In the genomic region with DNA sequence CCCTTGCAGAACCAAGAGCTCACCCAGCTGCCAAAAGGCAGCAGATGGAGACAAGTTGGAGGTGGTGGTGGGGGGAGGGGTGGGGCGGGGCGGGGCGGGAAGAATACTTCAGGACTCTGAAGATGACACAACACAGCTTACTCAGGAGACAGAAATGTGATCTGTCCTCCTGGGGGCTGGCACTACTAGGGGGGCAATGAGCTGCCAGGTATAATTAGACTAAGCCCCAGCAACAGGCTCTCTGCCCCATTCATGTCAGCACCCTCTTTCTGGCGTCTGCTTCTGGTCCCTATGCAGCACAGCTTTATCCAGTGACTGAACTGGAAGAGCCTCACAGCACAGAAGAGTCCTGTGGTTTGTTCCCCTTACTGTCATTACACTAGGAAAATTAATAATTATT, we compare ENCODE assay signal across 23 cellular contexts.
DNase-seq lines count a peak whose midpoint lies in the region; ATAC-seq, FAIRE-seq and TF ChIP-seq lines count a peak whose summit lies in the region.
"Had no signal": no experiment of that assay in that cellular context is flagged by ENCODE, and none has a peak within 500 bp of the region (broad histone marks: within the 10 kb centered on the region; RNA-seq: fewer than 3 reads in every experiment).

No MANE protein-coding gene starts in this region.

- FAIRE-seq in A549 (lab: Jason Lieb, UNC) = no peak
- FAIRE-seq: astrocyte, D721Med, G401.6 had no signal

- H4K20me1 ChIP-seq in HCT116 (ENCODE audit: insufficient read depth) = no peaks in the 10 kb centered on the region

- no peaks in the 10 kb centered on the region for H3K79me1 ChIP-seq in mesendoderm (ENCODE audit: low read length)

- TF ChIP-seq CTCF in A549 (IDR thresholded peaks at IDR 0.05) (no peak), HCT116 (IDR thresholded peaks at IDR 0.05 in 2 of 3, conservative IDR thresholded peaks at IDR 0.05 in 1 of 3; ENCODE audit: borderline replicate concordance in 1 of 3, insufficient read depth in 1 of 3, low read depth in 2 of 3, low read length in 2 of 3) (no peak), WERI-Rb-1 (IDR thresholded peaks at IDR 0.05; ENCODE audit: low read depth, low read length) (no peak)

- no peak overlapping the region for H3K23ac ChIP-seq in mesendoderm (ENCODE audit: low read length)

- no peak overlapping the region for H2BK5ac ChIP-seq in mesendoderm (ENCODE audit: low read length)

- intact Hi-C loops in HCT116 (cut with micrococcal nuclease) = no loop called here

- no TSS peak for BruUV-seq in HCT116 (replicated peaks; lab: Mats Ljungman, UMichigan)

- RAD21 ChIA-PET in HCT116 (lab: Charles Lee; ENCODE audit: low non-redundant PET in 1 of 2, low total read pairs in 2 of 2, uncharacterized antibody in 2 of 2, unreplicated experiment in 2 of 2) = no interaction called here

- H4K8ac ChIP-seq in mesendoderm (ENCODE audit: low read depth, low read length) = no peak overlapping the region

- no peak overlapping the region for H3K18ac ChIP-seq in mesendoderm (ENCODE audit: low read length)

- CTCF ChIA-PET in A549 (lab: Yijun Ruan, JAX) (interaction anchor here (0.8 to 9.2 kb wide), 12 partner anchors 9 to 811 kb away, joined by 3 to 67 read pairs (median 3); no protein-coding TSS in a partner anchor), HCT116 (lab: Charles Lee) (interaction anchor here (1.3 kb wide), 1 partner anchor 13 kb away, joined by 4 read pairs; no protein-coding TSS in a partner anchor)

- H2BK15ac ChIP-seq in mesendoderm (replicated peaks; ENCODE audit: low read depth) = no peak overlapping the region

- peak overlapping the region; percentile 37; the same call in 1 of the 3 replicates for H3K4me2 ChIP-seq in A549
- H3K4me2 ChIP-seq in HCT116 (ENCODE audit: low read length) = 0 out of 2 replicates have a peak overlapping the region, but pooled peaks have one; percentile 13
- no peak overlapping the region for H3K4me2 ChIP-seq in mesendoderm (ENCODE audit: low read length)

- H3K9me2 ChIP-seq in HCT116 (ENCODE audit: insufficient read depth) = no peaks in the 10 kb centered on the region

- no peak overlapping the region for H3K4ac ChIP-seq in mesendoderm (ENCODE audit: low read depth, low read length)

- ATAC-seq in A549 = no peak
- no peak for ATAC-seq in HCT116
- ATAC-seq: left colon; stimulated activated memory B cell treated with anti-CD40 and anti-IgM and Interleukin-4, amounts not matched to agents 10 μg/mL and 1 μg/mL and 100 μg/mL, for 72 hours had no signal

- H3K4me3 ChIP-seq in A549 (no peak overlapping the region), HCT116 (replicated peaks in 1 of 2; ENCODE audit: low read depth in 1 of 2, low read length in 2 of 2) (no peak overlapping the region), WERI-Rb-1 (ENCODE audit: low read depth, low read length) (no peak overlapping the region; the same call in 1 of the 2 replicates), mesendoderm (ENCODE audit: low read length) (no peak overlapping the region)
- H3K4me3 ChIP-seq: uterus had no signal

- H3K27ac ChIP-seq in A549 (peak overlapping the region; percentile 15 to 51; a peak in 2 of 6 replicates), HCT116 (ENCODE audit: low read depth, low read length) (no peak overlapping the region), WERI-Rb-1 (peak overlapping the region; percentile 73), mesendoderm (ENCODE audit: low read depth, low read length) (no peak overlapping the region)
- H3K27ac ChIP-seq: epithelial cell of prostate, uterus had no signal

- 9% methylated on average over 4 of the region's 4 CpGs for WGBS in A549 (ENCODE audit: missing lambda C conversion rate)
- no CpG with 5 or more reads among the region's 4 CpGs for WGBS in mesendoderm (ENCODE audit: extremely low coverage, insufficient coverage, low lambda C conversion rate)

- peaks cover 36% of the 10 kb centered on the region for H3K4me1 ChIP-seq in A549
- peaks cover 36 to 43% of the 10 kb centered on the region in 2 experiments for H3K4me1 ChIP-seq in HCT116 (ENCODE audit: control insufficient read depth in 1 of 2, insufficient read depth in 2 of 2, low read length in 2 of 2)
- peaks cover 7% of the 10 kb centered on the region for H3K4me1 ChIP-seq in mesendoderm (ENCODE audit: control insufficient read depth, low read depth, low read length)
- H3K4me1 ChIP-seq: uterus had no signal

- no peak overlapping the region for H2BK120ac ChIP-seq in mesendoderm (ENCODE audit: low read depth, low read length)

- H2AFZ ChIP-seq in HCT116 (ENCODE audit: low read depth, low read length, poor library complexity, severe bottlenecking) = no peak overlapping the region

- TF ChIP-seq POLR2A in A549 (IDR thresholded peaks at IDR 0.05; ENCODE audit: low read length) (no peak), HCT116 (IDR thresholded peaks at IDR 0.05; ENCODE audit: borderline replicate concordance, extremely low read depth, insufficient read depth, insufficient read length) (no peak)

- no peak for DNase-seq in A549 (ENCODE audit: low read depth in 1 of 2, low spot score in 1 of 2)
- DNase-seq in HCT116 (ENCODE audit: low read depth, low spot score) = no peak
- DNase-seq in WERI-Rb-1 = peak; percentile 82
- peak; percentile 39 for DNase-seq in mesendoderm
- DNase-seq in SIG-M5 treated with dmso at 0.1 percent for 504 hours (lab: John Stamatoyannopoulos, UW; ENCODE audit: unreplicated experiment) = no peak
- no peak for DNase-seq in AG08396 (ENCODE audit: low spot score)
- no peak for DNase-seq in cortex of kidney (lab: John Stamatoyannopoulos, UW)
- DNase-seq: activated B cell treated with CpG ODN at 0.5 μM for 24 hours; activated naive CD8-positive, alpha-beta T cell treated with anti-CD3 and anti-CD28 coated beads, Interleukin-2, amount 10 ng/mL, durations not matched to agents 7 days and 5 days; CD4-positive, CD25-positive, alpha-beta regulatory T cell; left colon; naive B cell; NCI-H1417; NCI-H2081 treated with DMSO at 0.1 percent for 48 hours; NCI-H510A; stimulated activated CD4-positive, alpha-beta T cell treated with anti-CD3 and anti-CD28 coated beads, Interleukin-2, amount 100 ng/mL, for 48 hours; T1000; uterus had no signal

- no peak for TF ChIP-seq EP300 in A549 (IDR thresholded peaks at IDR 0.05)

- TF ChIP-seq RAD21 in A549 (conservative IDR thresholded peaks at IDR 0.05 in 1 of 2, IDR thresholded peaks at IDR 0.05 in 1 of 2) (no peak), HCT116 (IDR thresholded peaks at IDR 0.05; ENCODE audit: low read depth) (no peak)

- no peak overlapping the region for H2AK5ac ChIP-seq in mesendoderm (ENCODE audit: low read length)

- H3K9ac ChIP-seq in HCT116 (ENCODE audit: low read length) = no peak overlapping the region
- H3K9ac ChIP-seq in mesendoderm (ENCODE audit: low read length) = no peak overlapping the region

- no peaks in the 10 kb centered on the region for H3K79me2 ChIP-seq in HCT116 (ENCODE audit: insufficient read depth, low read length)
- H3K79me2 ChIP-seq in mesendoderm (ENCODE audit: control insufficient read depth, insufficient read depth, low read length) = no peaks in the 10 kb centered on the region

- H4K5ac ChIP-seq in mesendoderm (ENCODE audit: low read length) = no peak overlapping the region

- H3K27me3 ChIP-seq in HCT116 (ENCODE audit: insufficient read depth, low read length) (no peaks in the 10 kb centered on the region), WERI-Rb-1 (ENCODE audit: insufficient read depth, low read depth, severe bottlenecking) (no peaks in the 10 kb centered on the region), mesendoderm (ENCODE audit: insufficient read depth, low read length, poor library complexity) (no peaks in the 10 kb centered on the region)
- H3K27me3 ChIP-seq: uterus had no signal

- H3K36me3 ChIP-seq in HCT116 (ENCODE audit: control insufficient read depth in 1 of 2, insufficient read depth in 2 of 2, low read length in 2 of 2) (no peaks in the 10 kb centered on the region), WERI-Rb-1 (no peaks in the 10 kb centered on the region), mesendoderm (ENCODE audit: control insufficient read depth, insufficient read depth, low read length) (no peaks in the 10 kb centered on the region)
- H3K36me3 ChIP-seq: uterus had no signal

- H3K56ac ChIP-seq in mesendoderm (ENCODE audit: low read length) = no peak overlapping the region

- POLR2A ChIA-PET in A549 (lab: Yijun Ruan, JAX) (no interaction called here), HCT116 (lab: Charles Lee) (no interaction called here)

- H3K9me3 ChIP-seq in A549 (no peaks in the 10 kb centered on the region), HCT116 (ENCODE audit: control insufficient read depth in 1 of 2, insufficient read depth in 1 of 2, low read depth in 1 of 2, low read length in 2 of 2) (no peaks in the 10 kb centered on the region), WERI-Rb-1 (ENCODE audit: severe bottlenecking) (no peaks in the 10 kb centered on the region)
- H3K9me3 ChIP-seq: uterus had no signal

TF ChIP-seq in A549, 52 proteins besides CTCF, POLR2A, EP300 and RAD21:
- TF ChIP-seq RFX5 (IDR thresholded peaks at IDR 0.05) (no peak), HOXA7 (CRISPR knock-in tag; IDR thresholded peaks at IDR 0.05) (no peak), CHD4 (IDR thresholded peaks at IDR 0.05; ENCODE audit: borderline replicate concordance) (no peak), FOXS1 (CRISPR knock-in tag; IDR thresholded peaks at IDR 0.05) (no peak)

TF ChIP-seq in HCT116, 20 proteins besides CTCF, POLR2A, EP300 and RAD21 (continues in another document):
- no peak for TF ChIP-seq CBX3 (IDR thresholded peaks at IDR 0.05; ENCODE audit: low read depth)
- TF ChIP-seq ELF1 (IDR thresholded peaks at IDR 0.05; ENCODE audit: borderline replicate concordance, low read depth) = no peak
- no peak for TF ChIP-seq JUND (IDR thresholded peaks at IDR 0.05)
- TF ChIP-seq, protein P1, sequence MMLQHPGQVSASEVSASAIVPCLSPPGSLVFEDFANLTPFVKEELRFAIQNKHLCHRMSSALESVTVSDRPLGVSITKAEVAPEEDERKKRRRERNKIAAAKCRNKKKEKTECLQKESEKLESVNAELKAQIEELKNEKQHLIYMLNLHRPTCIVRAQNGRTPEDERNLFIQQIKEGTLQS (IDR thresholded peaks at IDR 0.05) = no peak

Comparison
In these comparisons a context has a peak if more than half of its experiments do, and no peak if none do; other contexts are left out.
1. DNase-seq: peak in WERI-Rb-1 (single experiment) and mesendoderm (single experiment); none in A549 (0 of 2), HCT116 (single experiment), SIG-M5 treated with dmso at 0.1 percent for 504 hours (single experiment), AG08396 (single experiment) and cortex of kidney (single experiment).
2. H3K27ac ChIP-seq: peak in A549 (2 of 2) and WERI-Rb-1 (single experiment); none in HCT116 (single experiment) and mesendoderm (single experiment).